ENCODE assay signal across 1 cellular context in the genomic region with DNA sequence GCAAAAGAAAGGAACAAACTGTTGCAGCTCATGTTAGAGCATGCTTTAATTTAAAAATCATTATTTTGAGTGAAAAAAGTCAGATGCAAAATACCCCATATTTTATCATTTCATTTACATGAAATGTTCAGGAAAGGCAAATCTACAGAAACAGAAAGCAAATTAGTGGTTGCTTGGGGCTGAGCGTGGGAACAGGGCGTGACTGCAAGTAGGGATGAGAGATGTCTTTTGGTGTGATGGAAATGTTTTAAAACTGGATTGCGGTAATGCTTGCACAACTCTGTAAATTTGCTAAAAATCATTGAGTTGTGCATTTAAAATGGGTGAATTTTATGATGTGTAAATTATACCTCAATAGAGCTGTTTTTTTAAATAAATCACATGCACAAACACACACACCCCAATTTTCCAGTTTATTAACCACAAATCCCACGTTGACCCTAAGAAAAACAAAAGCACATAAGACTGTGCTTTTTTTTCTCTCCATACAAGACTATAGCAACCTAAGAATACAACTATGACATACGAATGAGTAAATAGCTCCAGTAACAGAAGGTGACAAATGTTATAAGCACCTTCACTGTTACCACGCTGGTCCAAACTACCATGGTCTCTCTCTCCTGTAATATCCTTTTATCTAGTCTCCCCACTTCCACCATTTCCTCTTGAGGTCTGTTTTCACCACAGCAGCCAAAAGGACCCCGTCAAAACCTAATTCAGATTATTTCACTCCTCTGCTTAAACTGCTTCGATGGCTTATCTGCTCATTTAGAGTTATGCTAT.
TF ChIP-seq lines count a peak whose summit lies in the region.

No MANE protein-coding gene starts in this region.

TF ChIP-seq in K562, 482 proteins besides CTCF, POLR2A, EP300 and RAD21:
- TF ChIP-seq MED1 (CRISPR knock-in tag; IDR thresholded peaks at IDR 0.05; ENCODE audit: borderline replicate concordance) (no peak), SMAD4 (CRISPR knock-in tag; conservative IDR thresholded peaks at IDR 0.05) (no peak), ZNF699 (CRISPR knock-in tag; IDR thresholded peaks at IDR 0.05; ENCODE audit: insufficient replicate concordance) (no peak), NFRKB (IDR thresholded peaks at IDR 0.05; ENCODE audit: low read depth) (no peak), STAG1 (CRISPR knock-in tag; IDR thresholded peaks at IDR 0.05; ENCODE audit: borderline replicate concordance) (no peak), POU5F1 (IDR thresholded peaks at IDR 0.05; ENCODE audit: borderline replicate concordance, low read depth, low read length, partially characterized antibody) (no peak), RBM17 (IDR thresholded peaks at IDR 0.05; ENCODE audit: borderline replicate concordance, low read depth, low read length) (no peak)
- TF ChIP-seq, protein P1, sequence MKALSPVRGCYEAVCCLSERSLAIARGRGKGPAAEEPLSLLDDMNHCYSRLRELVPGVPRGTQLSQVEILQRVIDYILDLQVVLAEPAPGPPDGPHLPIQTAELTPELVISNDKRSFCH (CRISPR knock-in tag; IDR thresholded peaks at IDR 0.05): no peak
- TF ChIP-seq, protein P1 (tag; IDR thresholded peaks at IDR 0.05): no peak
- TF ChIP-seq, protein P2, sequence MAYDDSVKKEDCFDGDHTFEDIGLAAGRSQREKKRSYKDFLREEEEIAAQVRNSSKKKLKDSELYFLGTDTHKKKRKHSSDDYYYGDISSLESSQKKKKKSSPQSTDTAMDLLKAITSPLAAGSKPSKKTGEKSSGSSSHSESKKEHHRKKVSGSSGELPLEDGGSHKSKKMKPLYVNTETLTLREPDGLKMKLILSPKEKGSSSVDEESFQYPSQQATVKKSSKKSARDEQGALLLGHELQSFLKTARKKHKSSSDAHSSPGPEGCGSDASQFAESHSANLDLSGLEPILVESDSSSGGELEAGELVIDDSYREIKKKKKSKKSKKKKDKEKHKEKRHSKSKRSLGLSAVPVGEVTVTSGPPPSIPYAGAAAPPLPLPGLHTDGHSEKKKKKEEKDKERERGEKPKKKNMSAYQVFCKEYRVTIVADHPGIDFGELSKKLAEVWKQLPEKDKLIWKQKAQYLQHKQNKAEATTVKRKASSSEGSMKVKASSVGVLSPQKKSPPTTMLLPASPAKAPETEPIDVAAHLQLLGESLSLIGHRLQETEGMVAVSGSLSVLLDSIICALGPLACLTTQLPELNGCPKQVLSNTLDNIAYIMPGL (CRISPR knock-in tag; IDR thresholded peaks at IDR 0.05): no peak
- TF ChIP-seq, protein P3, sequence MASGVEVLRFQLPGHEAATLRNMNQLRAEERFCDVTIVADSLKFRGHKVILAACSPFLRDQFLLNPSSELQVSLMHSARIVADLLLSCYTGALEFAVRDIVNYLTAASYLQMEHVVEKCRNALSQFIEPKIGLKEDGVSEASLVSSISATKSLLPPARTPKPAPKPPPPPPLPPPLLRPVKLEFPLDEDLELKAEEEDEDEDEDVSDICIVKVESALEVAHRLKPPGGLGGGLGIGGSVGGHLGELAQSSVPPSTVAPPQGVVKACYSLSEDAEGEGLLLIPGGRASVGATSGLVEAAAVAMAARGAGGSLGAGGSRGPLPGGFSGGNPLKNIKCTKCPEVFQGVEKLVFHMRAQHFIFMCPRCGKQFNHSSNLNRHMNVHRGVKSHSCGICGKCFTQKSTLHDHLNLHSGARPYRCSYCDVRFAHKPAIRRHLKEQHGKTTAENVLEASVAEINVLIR (CRISPR knock-in tag; IDR thresholded peaks at IDR 0.05): no peak
